15 cellular contexts compared by ENCODE assay signal in genomic region chr5:2066373-2066772, GRCh38.
DNase-seq lines count a peak whose midpoint lies in the region; ATAC-seq and TF ChIP-seq lines count a peak whose summit lies in the region.
"Had no signal": no experiment of that assay in that cellular context is flagged by ENCODE, and none has a peak within 500 bp of the region (broad histone marks: within the 10 kb centered on the region; RNA-seq: fewer than 3 reads in every experiment).

No MANE protein-coding gene starts in this region.

- H3K27me3 ChIP-seq in H9 (ENCODE audit: insufficient read depth, low read length), result no peaks in the 10 kb centered on the region
- H3K27me3 ChIP-seq in esophagus muscularis mucosa, result peaks cover 0 to 39% (median 0%) of the 10 kb centered on the region in 4 donors
- no peaks in the 10 kb centered on the region for H3K27me3 ChIP-seq in transverse colon
- H3K27me3 ChIP-seq: BLaER1 had no signal

- no peak overlapping the region for H3K18ac ChIP-seq in H9 (ENCODE audit: insufficient read length, low read depth, low read length)

- H3K4me1 ChIP-seq in H9 (ENCODE audit: insufficient read depth, low read length) (no peaks in the 10 kb centered on the region), esophagus muscularis mucosa (no peaks in the 10 kb centered on the region), transverse colon (no peaks in the 10 kb centered on the region)

- intact Hi-C loops in esophagus muscularis mucosa (cut with DNase I) (no loop called here), transverse colon (cut with DNase I; ENCODE audit: low total_unique reads) (no loop called here)

- H4K8ac ChIP-seq in H9 (replicated peaks; ENCODE audit: insufficient read length, low read depth, low read length), result no peak overlapping the region

- H2BK20ac ChIP-seq in H9 (ENCODE audit: low read depth, low read length, poor library complexity, severe bottlenecking), result no peak overlapping the region

- peaks cover 12% of the 10 kb centered on the region for H3K27me3 Mint-ChIP-seq in H9 (ENCODE audit: low read depth)

- no peak overlapping the region for H2AK5ac ChIP-seq in H9 (ENCODE audit: insufficient read length, low read length)

- no peaks in the 10 kb centered on the region for H3K79me2 ChIP-seq in H9 (ENCODE audit: insufficient read depth, low read length)

- H3K27ac ChIP-seq in H9 (ENCODE audit: insufficient read length, low read depth, low read length), result no peak overlapping the region
- H3K27ac ChIP-seq in esophagus muscularis mucosa (replicated peaks in 1 of 4), result no peak overlapping the region
- H3K27ac ChIP-seq in transverse colon, result no peak overlapping the region
- H3K27ac ChIP-seq: BLaER1, HL-60 had no signal

- H2BK120ac ChIP-seq in H9 (ENCODE audit: low read depth, low read length, poor library complexity, severe bottlenecking), result no peak overlapping the region

- H3K36me3 Mint-ChIP-seq in H9 (ENCODE audit: insufficient read depth in 1 of 3, low read depth in 3 of 3), result no peaks in the 10 kb centered on the region
- H3K36me3 Mint-ChIP-seq: CD14-positive monocyte; CD4-positive, alpha-beta memory T cell had no signal

- H2BK12ac ChIP-seq in H9 (ENCODE audit: insufficient read length, low read depth, low read length), result no peak overlapping the region

- no peak overlapping the region for H3K56ac ChIP-seq in H9 (ENCODE audit: insufficient read length, low read depth, low read length)

- H3K9me3 Mint-ChIP-seq in H9, result peaks cover 0 to 4% of the 10 kb centered on the region in 2 experiments; a peak in 2 of 5 replicates

- H3K4ac ChIP-seq in H9 (ENCODE audit: low read depth, low read length), result no peak overlapping the region

- H2AFZ ChIP-seq in H9 (ENCODE audit: low read length), result no peak overlapping the region

- H3K79me1 ChIP-seq in H9 (ENCODE audit: insufficient read depth, low read depth, low read length, poor library complexity, severe bottlenecking), result no peaks in the 10 kb centered on the region

- H4K91ac ChIP-seq in H9 (ENCODE audit: insufficient read length, low read depth, low read length), result no peak overlapping the region

- H3K23me2 ChIP-seq in H9 (ENCODE audit: insufficient read length, low read depth, low read length, poor library complexity, severe bottlenecking), result no peaks in the 10 kb centered on the region

- DNase-seq in NCI-H748 (lab: John Stamatoyannopoulos, UW; ENCODE audit: unreplicated experiment), result peak; percentile 59
- DNase-seq in NCI-H748 treated with DMSO at 0.1 percent for 48 hours (lab: John Stamatoyannopoulos, UW), result no peak
- no peak for DNase-seq in H9
- peak; percentile 55 for DNase-seq in esophagus muscularis mucosa (ENCODE audit: extremely low spot score)
- no peak for DNase-seq in NCI-H1436 (lab: John Stamatoyannopoulos, UW)
- DNase-seq in transverse colon, result no peak
- DNase-seq: 8988T; CD4-positive, alpha-beta memory T cell; DMS79; GF-D8; HFFc6 had no signal

- no peak overlapping the region for H3T11ph ChIP-seq in H9 (ENCODE audit: low read length)

- peaks cover 10 to 15% of the 10 kb centered on the region in 2 experiments for H3K4me1 Mint-ChIP-seq in H9
- H3K4me1 Mint-ChIP-seq: CD14-positive monocyte; CD4-positive, alpha-beta memory T cell had no signal

- WGBS in H9 (ENCODE audit: extremely low coverage, insufficient read length, low lambda C conversion rate), result no CpG with 5 or more reads among the region's 17 CpGs
- WGBS in esophagus muscularis mucosa, result 42% methylated on average over 17 of the region's 17 CpGs
- 45 to 66% methylated on average over 6 to 17 of the region's 17 CpGs for WGBS in transverse colon (ENCODE audit: low coverage in 1 of 2), 2 donors

- H3K4me2 ChIP-seq in H9 (ENCODE audit: insufficient read depth, insufficient read length, low read length), result no peak overlapping the region
- H3K4me2 ChIP-seq: BLaER1 had no signal

- no peak overlapping the region for H4K5ac ChIP-seq in H9 (ENCODE audit: insufficient read length, low read depth, low read length)

- H3K36me3 ChIP-seq in esophagus muscularis mucosa (no peaks in the 10 kb centered on the region), transverse colon (no peaks in the 10 kb centered on the region)
- H3K36me3 ChIP-seq: BLaER1 had no signal

- no peaks in the 10 kb centered on the region for H4K20me1 ChIP-seq in H9 (ENCODE audit: control insufficient read depth, insufficient read depth, insufficient read length)
- H4K20me1 ChIP-seq: BLaER1 had no signal

- H2BK5ac ChIP-seq in H9 (ENCODE audit: insufficient read length, low read length), result no peak overlapping the region

- TF ChIP-seq POLR2A in esophagus muscularis mucosa (IDR thresholded peaks at IDR 0.05; ENCODE audit: low read depth), result no peak
- TF ChIP-seq POLR2A in transverse colon (IDR thresholded peaks at IDR 0.05), result no peak

- no peak overlapping the region for H3K23ac ChIP-seq in H9 (ENCODE audit: insufficient read length, low read depth, low read length)

- no peak overlapping the region for H3K4me3 ChIP-seq in esophagus muscularis mucosa
- no peak overlapping the region for H3K4me3 ChIP-seq in transverse colon
- H3K4me3 ChIP-seq: BLaER1 had no signal

- no peak overlapping the region for H3K9ac ChIP-seq in H9 (ENCODE audit: extremely low read depth, insufficient read length, low read length)
- H3K9ac ChIP-seq: BLaER1 had no signal

- ATAC-seq in SK-N-SH treated with all-trans-retinoic acid at 6 μM for 48 hours, result no peak

- no peak for TF ChIP-seq CTCF in H9 (conservative IDR thresholded peaks at IDR 0.05)
- TF ChIP-seq CTCF in esophagus muscularis mucosa (IDR thresholded peaks at IDR 0.05), result no peak
- no peak for TF ChIP-seq CTCF in transverse colon (IDR thresholded peaks at IDR 0.05)

- H3K9me3 ChIP-seq in H9 (ENCODE audit: control insufficient read depth, low read depth, low read length) (no peaks in the 10 kb centered on the region), esophagus muscularis mucosa (no peaks in the 10 kb centered on the region), transverse colon (no peaks in the 10 kb centered on the region)

- TF ChIP-seq EP300 in esophagus muscularis mucosa (IDR thresholded peaks at IDR 0.05) (no peak), transverse colon (IDR thresholded peaks at IDR 0.05; ENCODE audit: low read depth) (no peak)

- no peak overlapping the region for H3K14ac ChIP-seq in H9 (ENCODE audit: insufficient read depth, low read length)

- no peak overlapping the region for H3K4me3 Mint-ChIP-seq in H9
- H3K4me3 Mint-ChIP-seq: CD14-positive monocyte; CD4-positive, alpha-beta memory T cell; HFFc6 had no signal

- in situ Hi-C loops in transverse colon (cut with MboI; ENCODE audit: low pct_ligation_motif_present in 1 of 4, low pct_unique_long_range_greater_than_20kb in 1 of 4, low sequenced_read_pairs in 3 of 4), result no loop called here

- H3K27ac Mint-ChIP-seq in H9, result no peak overlapping the region
- H3K27ac Mint-ChIP-seq: CD4-positive, alpha-beta memory T cell; HFFc6 had no signal

- H2BK15ac ChIP-seq in H9 (ENCODE audit: low read depth, low read length), result 0 out of 2 replicates have a peak overlapping the region, but pooled peaks have one; percentile 94

TF ChIP-seq in SK-N-SH treated with all-trans-retinoic acid at 6 μM for 48 hours, 23 proteins besides CTCF, POLR2A, EP300 and RAD21 (continues in another document):
- TF ChIP-seq CSRNP3 (CRISPR knock-in tag; IDR thresholded peaks at IDR 0.05) (no peak), ZNF8 (CRISPR knock-in tag; IDR thresholded peaks at IDR 0.05) (no peak), ESRRG (CRISPR knock-in tag; IDR thresholded peaks at IDR 0.05) (no peak), TCF4 (CRISPR knock-in tag; IDR thresholded peaks at IDR 0.05; ENCODE audit: borderline replicate concordance) (no peak), CREB5 (CRISPR knock-in tag; IDR thresholded peaks at IDR 0.05; ENCODE audit: low read depth) (no peak), ZFP30 (CRISPR knock-in tag; IDR thresholded peaks at IDR 0.05) (no peak), GLIS3 (CRISPR knock-in tag; IDR thresholded peaks at IDR 0.05) (no peak), ZFP3 (CRISPR knock-in tag; IDR thresholded peaks at IDR 0.05) (no peak), ZNF565 (CRISPR knock-in tag; conservative IDR thresholded peaks at IDR 0.05; ENCODE audit: low read depth) (no peak), ISL1 (CRISPR knock-in tag; IDR thresholded peaks at IDR 0.05) (no peak)
- TF ChIP-seq, protein P1, sequence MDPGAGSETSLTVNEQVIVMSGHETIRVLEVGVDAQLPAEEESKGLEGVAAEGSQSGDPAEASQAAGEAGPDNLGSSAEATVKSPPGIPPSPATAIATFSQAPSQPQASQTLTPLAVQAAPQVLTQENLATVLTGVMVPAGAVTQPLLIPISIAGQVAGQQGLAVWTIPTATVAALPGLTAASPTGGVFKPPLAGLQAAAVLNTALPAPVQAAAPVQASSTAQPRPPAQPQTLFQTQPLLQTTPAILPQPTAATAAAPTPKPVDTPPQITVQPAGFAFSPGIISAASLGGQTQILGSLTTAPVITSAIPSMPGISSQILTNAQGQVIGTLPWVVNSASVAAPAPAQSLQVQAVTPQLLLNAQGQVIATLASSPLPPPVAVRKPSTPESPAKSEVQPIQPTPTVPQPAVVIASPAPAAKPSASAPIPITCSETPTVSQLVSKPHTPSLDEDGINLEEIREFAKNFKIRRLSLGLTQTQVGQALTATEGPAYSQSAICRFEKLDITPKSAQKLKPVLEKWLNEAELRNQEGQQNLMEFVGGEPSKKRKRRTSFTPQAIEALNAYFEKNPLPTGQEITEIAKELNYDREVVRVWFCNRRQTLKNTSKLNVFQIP (CRISPR knock-in tag; IDR thresholded peaks at IDR 0.05; ENCODE audit: borderline replicate concordance, low read depth), result no peak

Comparison
In these comparisons a context has a peak if more than half of its experiments do, and no peak if none do; other contexts are left out.
1. DNase-seq: peak in NCI-H748 (single experiment) and esophagus muscularis mucosa (single experiment); none in NCI-H748 treated with DMSO at 0.1 percent for 48 hours (single experiment), H9 (single experiment), NCI-H1436 (single experiment) and transverse colon (single experiment).